Comparison of ENCODE assay signal across 14 cellular contexts in the genomic region with DNA sequence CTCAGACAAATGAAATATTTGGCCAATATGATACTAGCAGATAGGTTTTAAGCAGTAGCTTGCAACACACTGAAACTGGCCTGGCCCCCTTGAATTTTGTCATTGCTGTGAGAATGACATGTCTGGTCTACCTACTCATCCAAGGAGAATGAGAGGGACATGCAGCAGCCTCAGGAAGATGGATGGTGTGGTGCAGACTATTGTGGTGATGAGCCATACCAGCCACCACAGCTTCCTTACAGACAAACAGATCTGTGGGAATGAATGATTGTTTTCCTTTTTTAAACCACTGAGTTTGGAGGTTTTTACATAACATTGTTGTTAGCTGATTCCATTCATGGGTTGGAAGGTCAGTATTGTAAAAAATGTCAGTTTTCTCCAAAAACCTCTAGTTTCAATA.
"Had no signal": no experiment of that assay in that cellular context is flagged by ENCODE, and none has a peak within 500 bp of the region (broad histone marks: within the 10 kb centered on the region; RNA-seq: fewer than 3 reads in every experiment).

No MANE protein-coding gene starts in this region.

- DNase-seq: activated CD4-positive, alpha-beta T cell treated with anti-CD3 and anti-CD28 coated beads for 1 hour; activated CD4-positive, alpha-beta T cell treated with anti-CD3 and anti-CD28 coated beads, Interleukin-2, amount 50 U/mL, for 48 hours; activated effector memory CD4-positive, alpha-beta T cell treated with anti-CD3 and anti-CD28 coated beads, Interleukin-2, amount 50 U/mL, for 16 hours; activated T-cell treated with anti-CD3 and anti-CD28 coated beads, Interleukin-2, amount 50 U/mL, for 4 hours; cortex of kidney; effector CD4-positive, alpha-beta T cell; hypothalamus; kidney; left ventricle myocardium superior; mucosa of descending colon; naive thymus-derived CD4-positive, alpha-beta T cell; sigmoid colon; stimulated activated naive B cell treated with anti-CD40 and anti-IgM and Interleukin-4, amounts not matched to agents 10 μg/mL and 1 μg/mL and 100 μg/mL, for 72 hours; transverse colon had no signal
